In genomic region chr6:127302728-127303675, GRCh38 we compare ENCODE assay signal across 2 cellular contexts.
TF ChIP-seq lines count a peak whose summit lies in the region.

No MANE protein-coding gene starts in this region.

TF ChIP-seq in Ishikawa, 13 proteins besides CTCF, POLR2A, EP300 and RAD21 (continued from another document):
- TF ChIP-seq REST (IDR thresholded peaks at IDR 0.05; ENCODE audit: low read depth) (no peak), FOXM1 (IDR thresholded peaks at IDR 0.05; ENCODE audit: borderline replicate concordance, low read depth) (no peak), MAX (IDR thresholded peaks at IDR 0.05) (no peak), EGR1 (IDR thresholded peaks at IDR 0.05) (no peak), TEAD4 (IDR thresholded peaks at IDR 0.05) (no peak), TCF12 (IDR thresholded peaks at IDR 0.05; ENCODE audit: low read depth) (no peak), YY1 (IDR thresholded peaks at IDR 0.05; ENCODE audit: low read depth) (no peak)

TF ChIP-seq in HepG2, 621 proteins besides CTCF, POLR2A, EP300 and RAD21 (continued from another document):
- TF ChIP-seq, protein P1, sequence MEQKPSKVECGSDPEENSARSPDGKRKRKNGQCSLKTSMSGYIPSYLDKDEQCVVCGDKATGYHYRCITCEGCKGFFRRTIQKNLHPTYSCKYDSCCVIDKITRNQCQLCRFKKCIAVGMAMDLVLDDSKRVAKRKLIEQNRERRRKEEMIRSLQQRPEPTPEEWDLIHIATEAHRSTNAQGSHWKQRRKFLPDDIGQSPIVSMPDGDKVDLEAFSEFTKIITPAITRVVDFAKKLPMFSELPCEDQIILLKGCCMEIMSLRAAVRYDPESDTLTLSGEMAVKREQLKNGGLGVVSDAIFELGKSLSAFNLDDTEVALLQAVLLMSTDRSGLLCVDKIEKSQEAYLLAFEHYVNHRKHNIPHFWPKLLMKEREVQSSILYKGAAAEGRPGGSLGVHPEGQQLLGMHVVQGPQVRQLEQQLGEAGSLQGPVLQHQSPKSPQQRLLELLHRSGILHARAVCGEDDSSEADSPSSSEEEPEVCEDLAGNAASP (CRISPR knock-in tag; IDR thresholded peaks at IDR 0.05; ENCODE audit: borderline replicate concordance), result 0 out of 2 replicates have a peak, but pooled peaks have one; percentile 14
- TF ChIP-seq, protein P2, sequence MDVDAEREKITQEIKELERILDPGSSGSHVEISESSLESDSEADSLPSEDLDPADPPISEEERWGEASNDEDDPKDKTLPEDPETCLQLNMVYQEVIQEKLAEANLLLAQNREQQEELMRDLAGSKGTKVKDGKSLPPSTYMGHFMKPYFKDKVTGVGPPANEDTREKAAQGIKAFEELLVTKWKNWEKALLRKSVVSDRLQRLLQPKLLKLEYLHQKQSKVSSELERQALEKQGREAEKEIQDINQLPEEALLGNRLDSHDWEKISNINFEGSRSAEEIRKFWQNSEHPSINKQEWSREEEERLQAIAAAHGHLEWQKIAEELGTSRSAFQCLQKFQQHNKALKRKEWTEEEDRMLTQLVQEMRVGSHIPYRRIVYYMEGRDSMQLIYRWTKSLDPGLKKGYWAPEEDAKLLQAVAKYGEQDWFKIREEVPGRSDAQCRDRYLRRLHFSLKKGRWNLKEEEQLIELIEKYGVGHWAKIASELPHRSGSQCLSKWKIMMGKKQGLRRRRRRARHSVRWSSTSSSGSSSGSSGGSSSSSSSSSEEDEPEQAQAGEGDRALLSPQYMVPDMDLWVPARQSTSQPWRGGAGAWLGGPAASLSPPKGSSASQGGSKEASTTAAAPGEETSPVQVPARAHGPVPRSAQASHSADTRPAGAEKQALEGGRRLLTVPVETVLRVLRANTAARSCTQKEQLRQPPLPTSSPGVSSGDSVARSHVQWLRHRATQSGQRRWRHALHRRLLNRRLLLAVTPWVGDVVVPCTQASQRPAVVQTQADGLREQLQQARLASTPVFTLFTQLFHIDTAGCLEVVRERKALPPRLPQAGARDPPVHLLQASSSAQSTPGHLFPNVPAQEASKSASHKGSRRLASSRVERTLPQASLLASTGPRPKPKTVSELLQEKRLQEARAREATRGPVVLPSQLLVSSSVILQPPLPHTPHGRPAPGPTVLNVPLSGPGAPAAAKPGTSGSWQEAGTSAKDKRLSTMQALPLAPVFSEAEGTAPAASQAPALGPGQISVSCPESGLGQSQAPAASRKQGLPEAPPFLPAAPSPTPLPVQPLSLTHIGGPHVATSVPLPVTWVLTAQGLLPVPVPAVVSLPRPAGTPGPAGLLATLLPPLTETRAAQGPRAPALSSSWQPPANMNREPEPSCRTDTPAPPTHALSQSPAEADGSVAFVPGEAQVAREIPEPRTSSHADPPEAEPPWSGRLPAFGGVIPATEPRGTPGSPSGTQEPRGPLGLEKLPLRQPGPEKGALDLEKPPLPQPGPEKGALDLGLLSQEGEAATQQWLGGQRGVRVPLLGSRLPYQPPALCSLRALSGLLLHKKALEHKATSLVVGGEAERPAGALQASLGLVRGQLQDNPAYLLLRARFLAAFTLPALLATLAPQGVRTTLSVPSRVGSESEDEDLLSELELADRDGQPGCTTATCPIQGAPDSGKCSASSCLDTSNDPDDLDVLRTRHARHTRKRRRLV (CRISPR knock-in tag; IDR thresholded peaks at IDR 0.05), result no peak
- TF ChIP-seq SRSF4 (IDR thresholded peaks at IDR 0.05; ENCODE audit: low read depth, low read length, poor library complexity, severe bottlenecking), result no peak
- TF ChIP-seq, protein P3, sequence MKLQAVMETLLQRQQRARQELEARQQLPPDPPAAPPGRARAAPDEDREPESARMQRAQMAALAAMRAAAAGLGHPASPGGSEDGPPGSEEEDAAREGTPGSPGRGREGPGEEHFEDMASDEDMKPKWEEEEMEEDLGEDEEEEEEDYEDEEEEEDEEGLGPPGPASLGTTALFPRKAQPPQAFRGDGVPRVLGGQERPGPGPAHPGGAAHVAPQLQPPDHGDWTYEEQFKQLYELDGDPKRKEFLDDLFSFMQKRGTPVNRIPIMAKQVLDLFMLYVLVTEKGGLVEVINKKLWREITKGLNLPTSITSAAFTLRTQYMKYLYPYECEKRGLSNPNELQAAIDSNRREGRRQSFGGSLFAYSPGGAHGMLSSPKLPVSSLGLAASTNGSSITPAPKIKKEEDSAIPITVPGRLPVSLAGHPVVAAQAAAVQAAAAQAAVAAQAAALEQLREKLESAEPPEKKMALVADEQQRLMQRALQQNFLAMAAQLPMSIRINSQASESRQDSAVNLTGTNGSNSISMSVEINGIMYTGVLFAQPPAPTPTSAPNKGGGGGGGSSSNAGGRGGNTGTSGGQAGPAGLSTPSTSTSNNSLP (IDR thresholded peaks at IDR 0.05; ENCODE audit: low read depth, low read length), result peak; percentile 98
- TF ChIP-seq SMC3 (IDR thresholded peaks at IDR 0.05; ENCODE audit: low read length), result peak; percentile 48
- TF ChIP-seq MED13 (CRISPR knock-in tag; IDR thresholded peaks at IDR 0.05), result no peak
- TF ChIP-seq U2AF2 (IDR thresholded peaks at IDR 0.05; ENCODE audit: low read depth, low read length), result no peak
